In genomic region chr5:1199649-1200494, GRCh38 we compare ENCODE assay signal across 1 cellular context.
TF ChIP-seq lines count a peak whose summit lies in the region.

No MANE protein-coding gene starts in this region.

TF ChIP-seq in K562, 482 proteins besides CTCF, POLR2A, EP300 and RAD21 (continued from another document and continues in another):
- TF ChIP-seq, protein P1, sequence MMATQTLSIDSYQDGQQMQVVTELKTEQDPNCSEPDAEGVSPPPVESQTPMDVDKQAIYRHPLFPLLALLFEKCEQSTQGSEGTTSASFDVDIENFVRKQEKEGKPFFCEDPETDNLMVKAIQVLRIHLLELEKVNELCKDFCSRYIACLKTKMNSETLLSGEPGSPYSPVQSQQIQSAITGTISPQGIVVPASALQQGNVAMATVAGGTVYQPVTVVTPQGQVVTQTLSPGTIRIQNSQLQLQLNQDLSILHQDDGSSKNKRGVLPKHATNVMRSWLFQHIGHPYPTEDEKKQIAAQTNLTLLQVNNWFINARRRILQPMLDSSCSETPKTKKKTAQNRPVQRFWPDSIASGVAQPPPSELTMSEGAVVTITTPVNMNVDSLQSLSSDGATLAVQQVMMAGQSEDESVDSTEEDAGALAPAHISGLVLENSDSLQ (IDR thresholded peaks at IDR 0.05), result peak; percentile 94
- TF ChIP-seq HNRNPL (IDR thresholded peaks at IDR 0.05; ENCODE audit: low read depth, low read length) (no peak), ZNF589 (CRISPR knock-in tag; IDR thresholded peaks at IDR 0.05; ENCODE audit: low read depth) (peak; percentile 83), ZNF197 (CRISPR knock-in tag; IDR thresholded peaks at IDR 0.05; ENCODE audit: low read depth) (0 out of 2 replicates have a peak, but pooled peaks have one; percentile 48), MTA1 (IDR thresholded peaks at IDR 0.05; ENCODE audit: borderline replicate concordance) (peak; percentile 82; the same call in 1 of the 2 replicates), ETV1 (tag; conservative IDR thresholded peaks at IDR 0.05; ENCODE audit: low read depth) (0 out of 2 replicates have a peak, but pooled peaks have one; percentile 11), NCOR1 (IDR thresholded peaks at IDR 0.05) (peak; percentile 79), KLF6 (CRISPR knock-in tag; IDR thresholded peaks at IDR 0.05; ENCODE audit: borderline replicate concordance) (0 out of 2 replicates have a peak, but pooled peaks have one; percentile 35), ZNF699 (CRISPR knock-in tag; IDR thresholded peaks at IDR 0.05; ENCODE audit: insufficient replicate concordance) (no peak), CTBP1 (IDR thresholded peaks at IDR 0.05; ENCODE audit: borderline replicate concordance) (peak; percentile 77), NFIC (IDR thresholded peaks at IDR 0.05) (peak; percentile 28; the same call in 1 of the 2 replicates), ZNF41 (CRISPR knock-in tag; conservative IDR thresholded peaks at IDR 0.05) (peak; percentile 80), ZNF507 (tag; conservative IDR thresholded peaks at IDR 0.05) (no peak), MCM3 (IDR thresholded peaks at IDR 0.05) (peak; percentile 64; the same call in 1 of the 2 replicates), ZKSCAN3 (CRISPR knock-in tag; IDR thresholded peaks at IDR 0.05) (no peak), CHAMP1 (IDR thresholded peaks at IDR 0.05) (0 out of 2 replicates have a peak, but pooled peaks have one; percentile 50), ZFX (CRISPR knock-in tag; IDR thresholded peaks at IDR 0.05) (peak; percentile 52; the same call in 1 of the 2 replicates), ZNF124 (CRISPR knock-in tag; IDR thresholded peaks at IDR 0.05) (no peak), SREBF1 (IDR thresholded peaks at IDR 0.05; ENCODE audit: borderline replicate concordance, low read depth, low read length) (no peak), MLLT1 (IDR thresholded peaks at IDR 0.05) (peak; percentile 79 to 81; a peak in 3 of 4 replicates), SRSF3 (IDR thresholded peaks at IDR 0.05; ENCODE audit: insufficient read depth, low read length) (no peak), TCFL5 (CRISPR knock-in tag; conservative IDR thresholded peaks at IDR 0.05) (0 out of 2 replicates have a peak, but pooled peaks have one; percentile 38), PHF21A (IDR thresholded peaks at IDR 0.05; ENCODE audit: borderline replicate concordance, low read depth) (peak; percentile 1; the same call in 1 of the 2 replicates), HMG20B (CRISPR knock-in tag; IDR thresholded peaks at IDR 0.05) (no peak), MAX (CRISPR knock-in tag; IDR thresholded peaks at IDR 0.05) (no peak), E2F4 (CRISPR knock-in tag; IDR thresholded peaks at IDR 0.05; ENCODE audit: low read depth) (no peak), DPF2 (IDR thresholded peaks at IDR 0.05) (peak; percentile 91), NFRKB (IDR thresholded peaks at IDR 0.05; ENCODE audit: low read depth) (peak; percentile 94), ZNF431 (CRISPR knock-in tag; IDR thresholded peaks at IDR 0.05) (no peak), ZC3H11A (IDR thresholded peaks at IDR 0.05; ENCODE audit: low read depth, low read length) (0 out of 2 replicates have a peak, but pooled peaks have one; percentile 18), ZNF217 (CRISPR knock-in tag; IDR thresholded peaks at IDR 0.05) (no peak), ZNF143 (CRISPR knock-in tag; IDR thresholded peaks at IDR 0.05) (no peak), TCF7 (IDR thresholded peaks at IDR 0.05; ENCODE audit: borderline replicate concordance) (no peak), MYC (IDR thresholded peaks at IDR 0.05; ENCODE audit: low read depth, low read length) (peak; percentile 83), MYC (CRISPR knock-in tag; IDR thresholded peaks at IDR 0.05; ENCODE audit: borderline replicate concordance, low read depth) (peak; percentile 84; the same call in 1 of the 2 replicates), BDP1 (IDR thresholded peaks at IDR 0.05; ENCODE audit: insufficient read depth, insufficient read length) (no peak), THRAP3 (IDR thresholded peaks at IDR 0.05; ENCODE audit: borderline replicate concordance) (peak; percentile 94; the same call in 1 of the 2 replicates), DIDO1 (tag; IDR thresholded peaks at IDR 0.05; ENCODE audit: low read depth) (peak; percentile 60), CC2D1A (IDR thresholded peaks at IDR 0.05) (peak; percentile 69)
- TF ChIP-seq, protein P2, sequence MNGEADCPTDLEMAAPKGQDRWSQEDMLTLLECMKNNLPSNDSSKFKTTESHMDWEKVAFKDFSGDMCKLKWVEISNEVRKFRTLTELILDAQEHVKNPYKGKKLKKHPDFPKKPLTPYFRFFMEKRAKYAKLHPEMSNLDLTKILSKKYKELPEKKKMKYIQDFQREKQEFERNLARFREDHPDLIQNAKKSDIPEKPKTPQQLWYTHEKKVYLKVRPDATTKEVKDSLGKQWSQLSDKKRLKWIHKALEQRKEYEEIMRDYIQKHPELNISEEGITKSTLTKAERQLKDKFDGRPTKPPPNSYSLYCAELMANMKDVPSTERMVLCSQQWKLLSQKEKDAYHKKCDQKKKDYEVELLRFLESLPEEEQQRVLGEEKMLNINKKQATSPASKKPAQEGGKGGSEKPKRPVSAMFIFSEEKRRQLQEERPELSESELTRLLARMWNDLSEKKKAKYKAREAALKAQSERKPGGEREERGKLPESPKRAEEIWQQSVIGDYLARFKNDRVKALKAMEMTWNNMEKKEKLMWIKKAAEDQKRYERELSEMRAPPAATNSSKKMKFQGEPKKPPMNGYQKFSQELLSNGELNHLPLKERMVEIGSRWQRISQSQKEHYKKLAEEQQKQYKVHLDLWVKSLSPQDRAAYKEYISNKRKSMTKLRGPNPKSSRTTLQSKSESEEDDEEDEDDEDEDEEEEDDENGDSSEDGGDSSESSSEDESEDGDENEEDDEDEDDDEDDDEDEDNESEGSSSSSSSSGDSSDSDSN (IDR thresholded peaks at IDR 0.05; ENCODE audit: borderline replicate concordance in 1 of 2, low read depth in 2 of 2, low read length in 2 of 2), result peak in 1 of 2 experiments; percentile 74; a peak in 1 of 4 replicates
- TF ChIP-seq, protein P3, sequence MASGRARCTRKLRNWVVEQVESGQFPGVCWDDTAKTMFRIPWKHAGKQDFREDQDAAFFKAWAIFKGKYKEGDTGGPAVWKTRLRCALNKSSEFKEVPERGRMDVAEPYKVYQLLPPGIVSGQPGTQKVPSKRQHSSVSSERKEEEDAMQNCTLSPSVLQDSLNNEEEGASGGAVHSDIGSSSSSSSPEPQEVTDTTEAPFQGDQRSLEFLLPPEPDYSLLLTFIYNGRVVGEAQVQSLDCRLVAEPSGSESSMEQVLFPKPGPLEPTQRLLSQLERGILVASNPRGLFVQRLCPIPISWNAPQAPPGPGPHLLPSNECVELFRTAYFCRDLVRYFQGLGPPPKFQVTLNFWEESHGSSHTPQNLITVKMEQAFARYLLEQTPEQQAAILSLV (tag; IDR thresholded peaks at IDR 0.05), result peak; percentile 68; the same call in 1 of the 2 replicates
- TF ChIP-seq, protein P4, sequence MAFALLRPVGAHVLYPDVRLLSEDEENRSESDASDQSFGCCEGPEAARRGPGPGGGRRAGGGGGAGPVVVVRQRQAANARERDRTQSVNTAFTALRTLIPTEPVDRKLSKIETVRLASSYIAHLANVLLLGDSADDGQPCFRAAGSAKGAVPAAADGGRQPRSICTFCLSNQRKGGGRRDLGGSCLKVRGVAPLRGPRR (CRISPR knock-in tag; IDR thresholded peaks at IDR 0.05), result 0 out of 2 replicates have a peak, but pooled peaks have one; percentile 14
- TF ChIP-seq, protein P5, sequence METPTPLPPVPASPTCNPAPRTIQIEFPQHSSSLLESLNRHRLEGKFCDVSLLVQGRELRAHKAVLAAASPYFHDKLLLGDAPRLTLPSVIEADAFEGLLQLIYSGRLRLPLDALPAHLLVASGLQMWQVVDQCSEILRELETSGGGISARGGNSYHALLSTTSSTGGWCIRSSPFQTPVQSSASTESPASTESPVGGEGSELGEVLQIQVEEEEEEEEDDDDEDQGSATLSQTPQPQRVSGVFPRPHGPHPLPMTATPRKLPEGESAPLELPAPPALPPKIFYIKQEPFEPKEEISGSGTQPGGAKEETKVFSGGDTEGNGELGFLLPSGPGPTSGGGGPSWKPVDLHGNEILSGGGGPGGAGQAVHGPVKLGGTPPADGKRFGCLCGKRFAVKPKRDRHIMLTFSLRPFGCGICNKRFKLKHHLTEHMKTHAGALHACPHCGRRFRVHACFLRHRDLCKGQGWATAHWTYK (CRISPR knock-in tag; IDR thresholded peaks at IDR 0.05), result no peak; the same call in 1 of the 2 replicates
- TF ChIP-seq, protein P6, sequence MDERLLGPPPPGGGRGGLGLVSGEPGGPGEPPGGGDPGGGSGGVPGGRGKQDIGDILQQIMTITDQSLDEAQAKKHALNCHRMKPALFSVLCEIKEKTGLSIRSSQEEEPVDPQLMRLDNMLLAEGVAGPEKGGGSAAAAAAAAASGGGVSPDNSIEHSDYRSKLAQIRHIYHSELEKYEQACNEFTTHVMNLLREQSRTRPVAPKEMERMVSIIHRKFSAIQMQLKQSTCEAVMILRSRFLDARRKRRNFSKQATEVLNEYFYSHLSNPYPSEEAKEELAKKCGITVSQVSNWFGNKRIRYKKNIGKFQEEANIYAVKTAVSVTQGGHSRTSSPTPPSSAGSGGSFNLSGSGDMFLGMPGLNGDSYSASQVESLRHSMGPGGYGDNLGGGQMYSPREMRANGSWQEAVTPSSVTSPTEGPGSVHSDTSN (CRISPR knock-in tag; IDR thresholded peaks at IDR 0.05; ENCODE audit: low read depth), result peak; percentile 70; the same call in 1 of the 2 replicates
- TF ChIP-seq, protein P6 (tag; conservative IDR thresholded peaks at IDR 0.05; ENCODE audit: low read depth), result peak; percentile 61
- TF ChIP-seq, protein P7, sequence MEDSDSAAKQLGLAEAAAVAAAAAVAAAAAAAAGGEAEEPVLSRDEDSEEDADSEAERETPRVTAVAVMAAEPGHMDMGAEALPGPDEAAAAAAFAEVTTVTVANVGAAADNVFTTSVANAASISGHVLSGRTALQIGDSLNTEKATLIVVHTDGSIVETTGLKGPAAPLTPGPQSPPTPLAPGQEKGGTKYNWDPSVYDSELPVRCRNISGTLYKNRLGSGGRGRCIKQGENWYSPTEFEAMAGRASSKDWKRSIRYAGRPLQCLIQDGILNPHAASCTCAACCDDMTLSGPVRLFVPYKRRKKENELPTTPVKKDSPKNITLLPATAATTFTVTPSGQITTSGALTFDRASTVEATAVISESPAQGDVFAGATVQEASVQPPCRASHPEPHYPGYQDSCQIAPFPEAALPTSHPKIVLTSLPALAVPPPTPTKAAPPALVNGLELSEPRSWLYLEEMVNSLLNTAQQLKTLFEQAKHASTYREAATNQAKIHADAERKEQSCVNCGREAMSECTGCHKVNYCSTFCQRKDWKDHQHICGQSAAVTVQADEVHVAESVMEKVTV (CRISPR knock-in tag; IDR thresholded peaks at IDR 0.05), result 0 out of 2 replicates have a peak, but pooled peaks have one; percentile 25
